1 cellular context compared by ENCODE assay signal in genomic region chr3:50373146-50373864, GRCh38.
TF ChIP-seq lines count a peak whose summit lies in the region.

No MANE protein-coding gene starts in this region.

TF ChIP-seq in HEK293, 187 proteins besides CTCF, POLR2A, EP300 and RAD21 (continued from another document):
- TF ChIP-seq ATF2 (tag by site-specific recombination; IDR thresholded peaks at IDR 0.05; ENCODE audit: low read depth), result no peak
- TF ChIP-seq ZNF23 (tag by site-specific recombination; IDR thresholded peaks at IDR 0.05; ENCODE audit: borderline replicate concordance), result no peak
- TF ChIP-seq PATZ1 (tag by site-specific recombination; IDR thresholded peaks at IDR 0.05), result peak; percentile 15; the same call in 1 of the 2 replicates
- TF ChIP-seq PRDM1 (tag by site-specific recombination; IDR thresholded peaks at IDR 0.05), result peak; percentile 64
- TF ChIP-seq ZNF404 (tag by site-specific recombination; IDR thresholded peaks at IDR 0.05), result no peak
- no peak for TF ChIP-seq ZFP3 (tag by site-specific recombination; IDR thresholded peaks at IDR 0.05; ENCODE audit: low read depth)
- TF ChIP-seq ZNF19 (tag by site-specific recombination; IDR thresholded peaks at IDR 0.05; ENCODE audit: low read depth), result no peak
- TF ChIP-seq ZNF747 (tag by site-specific recombination; IDR thresholded peaks at IDR 0.05), result no peak
- TF ChIP-seq ZSCAN5A (tag by site-specific recombination; IDR thresholded peaks at IDR 0.05), result no peak
- TF ChIP-seq ZNF530 (tag by site-specific recombination; IDR thresholded peaks at IDR 0.05; ENCODE audit: low read depth), result no peak
- peak; percentile 36; the same call in 1 of the 2 replicates for TF ChIP-seq ZNF366 (tag by site-specific recombination; conservative IDR thresholded peaks at IDR 0.05)
- TF ChIP-seq ZNF449 (tag by site-specific recombination; IDR thresholded peaks at IDR 0.05), result no peak
- TF ChIP-seq ZNF121 (tag by site-specific recombination; IDR thresholded peaks at IDR 0.05), result no peak
TF ChIP-seq in HEK293: peak in this region for 4.
